12 cellular contexts compared by ENCODE assay signal in genomic region chr5:93342563-93343061, GRCh38.
A peak's percentile ranks its signal among the peaks of the same experiment; 100 is the strongest.
DNase-seq lines count a peak whose midpoint lies in the region; ATAC-seq, FAIRE-seq and TF ChIP-seq lines count a peak whose summit lies in the region.
"Had no signal": no experiment of that assay in that cellular context is flagged by ENCODE, and none has a peak within 500 bp of the region (broad histone marks: within the 10 kb centered on the region; RNA-seq: fewer than 3 reads in every experiment).

No MANE protein-coding gene starts in this region.

- H3K4me1 Mint-ChIP-seq in natural killer cell, result no peaks in the 10 kb centered on the region
- H3K4me1 Mint-ChIP-seq: activated B cell treated with CpG ODN at 0.5 μM for 24 hours had no signal

- WGBS in GM12878 (ENCODE audit: insufficient coverage, insufficient replicate concordance, low lambda C conversion rate, missing lambda C conversion rate), result under 1% methylated on average over 6 of the region's 6 CpGs
- WGBS in psoas muscle, 3 donors, result 35 to 54% (median 42%) methylated on average over 6 of the region's 6 CpGs

- no peak for TF ChIP-seq RAD21 in GM12878 (IDR thresholded peaks at IDR 0.05; ENCODE audit: insufficient read depth, low read depth, low read length)

- H3K36me3 ChIP-seq in GM12878 (ENCODE audit: control insufficient read depth in 2 of 2, insufficient read depth in 2 of 2, low read length in 1 of 2), result no peaks in the 10 kb centered on the region
- H3K36me3 ChIP-seq in psoas muscle (ENCODE audit: insufficient read depth in 1 of 2, low read depth in 1 of 2), result no peaks in the 10 kb centered on the region
- H3K36me3 ChIP-seq in Karpas-422 (ENCODE audit: insufficient read depth, low read length), result no peaks in the 10 kb centered on the region

- no peak for FAIRE-seq in GM12878 (lab: Jason Lieb, UNC)
- FAIRE-seq: endometrium, HTR-8/SVneo had no signal

- H3K27me3 ChIP-seq in GM12878 (replicated peaks in 1 of 2; ENCODE audit: control insufficient read depth in 2 of 2, insufficient read depth in 2 of 2, low read length in 1 of 2) (no peaks in the 10 kb centered on the region), psoas muscle (ENCODE audit: insufficient read depth in 3 of 3, low read length in 2 of 3) (no peaks in the 10 kb centered on the region), Karpas-422 (ENCODE audit: low read length) (no peaks in the 10 kb centered on the region)

- intact Hi-C loops in GM12878 (cut with micrococcal nuclease; ENCODE audit: unreplicated experiment), result no loop called here
- intact Hi-C loops in natural killer cell (cut with micrococcal nuclease), result no loop called here
- intact Hi-C loops in psoas muscle (cut with DNase I), result no loop called here

- H3K4me1 ChIP-seq in GM12878 (ENCODE audit: control insufficient read depth, insufficient read depth, low read length), result peaks cover 15% of the 10 kb centered on the region; the same call in 1 of the 2 replicates
- no peaks in the 10 kb centered on the region for H3K4me1 ChIP-seq in psoas muscle
- H3K4me1 ChIP-seq in Karpas-422 (ENCODE audit: low read length), result no peaks in the 10 kb centered on the region

- H3K4me3 ChIP-seq in GM12878 (peak overlapping the region; percentile 53; the same call in 1 of the 2 replicates), psoas muscle (no peak overlapping the region), Karpas-422 (ENCODE audit: low read length) (no peak overlapping the region)
- H3K4me3 ChIP-seq: skin epidermis had no signal

- H4K20me1 ChIP-seq in GM12878 (ENCODE audit: control insufficient read depth, insufficient read depth) (no peaks in the 10 kb centered on the region), Karpas-422 (ENCODE audit: insufficient read depth, low read depth, low read length) (no peaks in the 10 kb centered on the region)

- H3K79me2 ChIP-seq in GM12878 (ENCODE audit: control insufficient read depth, insufficient read depth, low read length) (no peaks in the 10 kb centered on the region), Karpas-422 (ENCODE audit: low read length) (no peaks in the 10 kb centered on the region)

- SMC1A ChIA-PET in GM12878 (lab: Charles Lee; ENCODE audit: uncharacterized antibody, unreplicated experiment), result interaction anchor here (0.7 kb wide), 1 partner anchor 14 kb away, joined by 3 read pairs; no protein-coding TSS in a partner anchor

- H3K9me3 Mint-ChIP-seq in natural killer cell, result peaks cover 4 to 6% of the 10 kb centered on the region in 2 donors

- POLR2A ChIA-PET in GM10248 (lab: Yijun Ruan, JAX) (no interaction called here), GM12878 (lab: Charles Lee) (no interaction called here)

- TF ChIP-seq CTCF in GM10248 (IDR thresholded peaks at IDR 0.05; ENCODE audit: control extremely low read depth, extremely low read depth, low read depth, missing control alignments), result no peak
- TF ChIP-seq CTCF in GM12878 (IDR thresholded peaks at IDR 0.05 in 2 of 3, conservative IDR thresholded peaks at IDR 0.05 in 1 of 3; ENCODE audit: control insufficient read depth in 2 of 3, extremely low read depth in 1 of 3, insufficient read depth in 1 of 3, low read depth in 3 of 3, low read length in 3 of 3), result no peak
- no peak for TF ChIP-seq CTCF in natural killer cell (IDR thresholded peaks at IDR 0.05)
- no peak for TF ChIP-seq CTCF in psoas muscle (IDR thresholded peaks at IDR 0.05)

- DNase-seq in GM10248 (ENCODE audit: extremely low spot score) (peak; percentile 62), GM19240 (ENCODE audit: insufficient read length, low spot score) (peak; percentile 7), GM12878 (ENCODE audit: low read depth, low spot score) (peak; percentile 31), natural killer cell (no peak), psoas muscle (no peak), Karpas-422 (no peak)
- DNase-seq: activated B cell treated with CpG ODN at 0.5 μM for 24 hours had no signal

- H3K27me3 Mint-ChIP-seq in natural killer cell (ENCODE audit: low read depth in 2 of 2), result no peaks in the 10 kb centered on the region
- H3K27me3 Mint-ChIP-seq: activated B cell treated with CpG ODN at 0.5 μM for 24 hours had no signal

- H3K4me3 Mint-ChIP-seq in natural killer cell, result no peak overlapping the region
- H3K4me3 Mint-ChIP-seq: activated B cell treated with CpG ODN at 0.5 μM for 24 hours had no signal

- H3K4me2 ChIP-seq in GM12878 (ENCODE audit: control insufficient read depth, insufficient read depth) (peak overlapping the region; percentile 89), Karpas-422 (ENCODE audit: low read depth, low read length, poor library complexity, severe bottlenecking) (no peak overlapping the region)

- no peak for TF ChIP-seq EP300 in GM12878 (IDR thresholded peaks at IDR 0.05; ENCODE audit: borderline replicate concordance in 1 of 2, control insufficient read depth in 1 of 2, low read depth in 2 of 2, low read length in 2 of 2)

- no peaks in the 10 kb centered on the region for H3K9me2 ChIP-seq in Karpas-422 (replicated peaks; ENCODE audit: insufficient read depth, low read length)

- H3K27ac Mint-ChIP-seq in natural killer cell, result no peak overlapping the region
- H3K27ac Mint-ChIP-seq: activated B cell treated with CpG ODN at 0.5 μM for 24 hours had no signal

- H3K36me3 Mint-ChIP-seq in natural killer cell, result no peaks in the 10 kb centered on the region

- BruUV-seq in GM12878 (replicated peaks; lab: Mats Ljungman, UMichigan), result no TSS peak

- ATAC-seq in HG02981 (IDR thresholded peaks at IDR 0.05; ENCODE audit: unreplicated experiment), result peak; percentile 48
- ATAC-seq in GM12878, result peak; percentile 80
- no peak for ATAC-seq in HG03135 (IDR thresholded peaks at IDR 0.05; ENCODE audit: unreplicated experiment)
- ATAC-seq in natural killer cell, result no peak
- no peak for ATAC-seq in psoas muscle

- H2AFZ ChIP-seq in GM12878 (ENCODE audit: control insufficient read depth, low read depth, low read length), result peak overlapping the region; percentile 55
- H2AFZ ChIP-seq in Karpas-422 (ENCODE audit: low read length), result no peak overlapping the region

- H3K9ac ChIP-seq in GM12878 (ENCODE audit: control insufficient read depth, insufficient read depth, low read length) (no peak overlapping the region), Karpas-422 (ENCODE audit: low read length) (no peak overlapping the region)

- no peak for TF ChIP-seq POLR2A in GM12878 (IDR thresholded peaks at IDR 0.05; ENCODE audit: low read depth, low read length)

- H3K27ac ChIP-seq in GM12878 (ENCODE audit: control insufficient read depth, insufficient read depth) (peak overlapping the region; percentile 38; the same call in 1 of the 2 replicates), psoas muscle (no peak overlapping the region), Karpas-422 (ENCODE audit: low read length) (no peak overlapping the region)
- H3K27ac ChIP-seq: skin epidermis had no signal

- in situ Hi-C loops in GM12878 (cut with MboI), result no loop called here

- no peaks in the 10 kb centered on the region for H3K9me3 ChIP-seq in GM12878 (replicated peaks; ENCODE audit: control insufficient read depth, insufficient read depth, low read length)
- no peaks in the 10 kb centered on the region for H3K9me3 ChIP-seq in psoas muscle
- no peaks in the 10 kb centered on the region for H3K9me3 ChIP-seq in Karpas-422 (ENCODE audit: low read length)

- RAD21 ChIA-PET in GM12878 (lab: Charles Lee; ENCODE audit: unreplicated experiment), result no interaction called here

- CTCF ChIA-PET in GM10248 (lab: Yijun Ruan, JAX) (interaction anchor here (1.4 to 2.8 kb wide), 2 partner anchors 8 to 14 kb away, joined by 3 to 8 read pairs; no protein-coding TSS in a partner anchor), GM12878 (lab: Yijun Ruan, JAX) (interaction anchor here (0.9 to 1.2 kb wide), 2 partner anchors 9 to 28 kb away, joined by 3 read pairs; no protein-coding TSS in a partner anchor)

TF ChIP-seq in GM12878, 131 proteins besides CTCF, POLR2A, EP300 and RAD21 (continues in another document):
- TF ChIP-seq RB1 (IDR thresholded peaks at IDR 0.05; ENCODE audit: borderline replicate concordance), result no peak
- TF ChIP-seq NFYA (IDR thresholded peaks at IDR 0.05; ENCODE audit: borderline replicate concordance, low read depth, low read length), result no peak
- no peak for TF ChIP-seq CEBPZ (IDR thresholded peaks at IDR 0.05; ENCODE audit: low read depth, low read length)
- TF ChIP-seq MTA3 (IDR thresholded peaks at IDR 0.05; ENCODE audit: borderline replicate concordance, low read length), result peak; percentile 54; the same call in 1 of the 2 replicates
- TF ChIP-seq ZNF384 (IDR thresholded peaks at IDR 0.05; ENCODE audit: borderline replicate concordance, low read depth, low read length), result no peak
- TF ChIP-seq KDM1A (IDR thresholded peaks at IDR 0.05; ENCODE audit: borderline replicate concordance), result no peak
- no peak for TF ChIP-seq ELK1 (IDR thresholded peaks at IDR 0.05; ENCODE audit: low read depth, low read length)

Comparison
In these comparisons a context has a peak if more than half of its experiments do, and no peak if none do; other contexts are left out.
1. DNase-seq: peak in GM10248 (single experiment), GM19240 (single experiment) and GM12878 (single experiment); none in natural killer cell (single experiment), psoas muscle (0 of 2) and Karpas-422 (single experiment).
2. ATAC-seq: peak in HG02981 (single experiment) and GM12878 (single experiment); none in HG03135 (single experiment), natural killer cell (0 of 3) and psoas muscle (0 of 4).